ENCODE assay signal across 9 cellular contexts in the genomic region with DNA sequence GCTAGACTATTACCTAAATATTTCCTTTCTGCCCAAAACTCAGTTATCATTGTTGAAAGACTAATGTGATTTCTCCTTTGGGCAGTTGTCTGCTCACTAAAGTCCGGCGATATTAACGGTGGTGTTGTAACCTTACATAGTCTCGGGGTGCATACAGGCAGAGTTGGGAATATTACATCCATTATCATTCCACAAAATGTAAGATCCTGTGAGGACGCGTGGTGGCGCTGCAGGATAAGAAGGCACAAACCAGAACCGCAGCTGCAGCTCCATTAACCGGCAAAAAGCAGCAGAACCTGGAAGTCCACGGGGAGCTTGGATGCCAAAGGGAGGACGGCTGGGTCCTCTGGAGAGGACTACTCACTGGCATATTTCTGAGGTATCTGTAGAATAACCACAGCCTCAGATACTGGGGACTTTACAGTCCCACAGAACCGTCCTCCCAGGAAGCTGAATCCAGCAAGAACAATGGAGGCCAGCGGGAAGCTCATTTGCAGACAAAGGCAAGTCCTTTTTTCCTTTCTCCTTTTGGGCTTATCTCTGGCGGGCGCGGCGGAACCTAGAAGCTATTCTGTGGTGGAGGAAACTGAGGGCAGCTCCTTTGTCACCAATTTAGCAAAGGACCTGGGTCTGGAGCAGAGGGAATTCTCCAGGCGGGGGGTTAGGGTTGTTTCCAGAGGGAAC. TPM values are rescaled to one million over a fixed set of nuclear protein-coding genes. Genes with fewer than 3 reads are reported as not detected.
A peak's percentile ranks its signal among the peaks of the same experiment; 100 is the strongest.
DNase-seq lines count a peak whose midpoint lies in the region; ATAC-seq and TF ChIP-seq lines count a peak whose summit lies in the region.
"Not testable (repeated sequence)": the region's sequence is repeated elsewhere in the genome, so short reads cannot be mapped to it uniquely, and the experiment has no call there.
"Had no signal": no experiment of that assay in that cellular context is flagged by ENCODE, and none has a peak within 500 bp of the region (broad histone marks: within the 10 kb centered on the region; RNA-seq: fewer than 3 reads in every experiment).

A gene (plus strand): TSS at position 264 of the 684 bp plus-strand sequence. CDS start 205 bp downstream, at position 469.

- intact Hi-C loops in breast epithelium (cut with DNase I; ENCODE audit: low total_unique reads), result not testable (repeated sequence)

- not testable (repeated sequence) for H3K4me1 ChIP-seq in breast epithelium, foreskin keratinocyte

- not testable (repeated sequence) for H3K27me3 ChIP-seq in breast epithelium, foreskin keratinocyte

- DNase-seq in COR-L47 (lab: John Stamatoyannopoulos, UW) (peak; percentile 2), HT1080 (ENCODE audit: low read depth) (peak; percentile 11), NCI-H446 (lab: John Stamatoyannopoulos, UW) (peak; percentile 11 to 47), SW480 (ENCODE audit: low spot score) (peak; percentile 43), medulla oblongata (ENCODE audit: extremely low spot score) (peak; percentile 21)
- DNase-seq in breast epithelium (ENCODE audit: low spot score in 2 of 2); foreskin keratinocyte: not testable (repeated sequence)
- peak; percentile 8 for DNase-seq in stimulated activated CD4-positive, alpha-beta T cell treated with anti-CD3 and anti-CD28 coated beads, Interleukin-4, amount 100 ng/mL, for 1 hour

- H3K4me3 ChIP-seq in breast epithelium, result peak within 1 kb of the TSS in 1 of 3 donors; percentile 19

- peaks cover 66 to 93% of the 10 kb centered on the region in 2 donors for H3K9me3 ChIP-seq in breast epithelium

- not testable (repeated sequence) for TF ChIP-seq POLR2A in breast epithelium (IDR thresholded peaks at IDR 0.05)

- H3K27ac ChIP-seq in breast epithelium, foreskin keratinocyte: not testable (repeated sequence)

- not testable (repeated sequence) for H3K36me3 ChIP-seq in breast epithelium

- TF ChIP-seq CTCF in breast epithelium (IDR thresholded peaks at IDR 0.05) (peak in 2 of 3 donors; percentile 21 to 29), foreskin keratinocyte (conservative IDR thresholded peaks at IDR 0.05) (peak; percentile 26)

- ATAC-seq in foreskin keratinocyte, result not testable (repeated sequence)

RNA-seq across cellular contexts. Expression of the gene that starts here (rescaled TPM):
- total RNA-seq in HT1080 (2014; rRNA removed; shearing (Covaris generic)), result 0.06 TPM in 1 of 2 replicates, not detected in the other
- 0.10 and 0.15 TPM in 2 replicates for polyA plus RNA-seq in HT1080 (2015; cell fraction: cytosol; rRNA removed)
- 0.41 and 0.42 TPM in 2 replicates for polyA plus RNA-seq in HT1080 (2015; cell fraction: nucleus; rRNA removed)
- total RNA-seq in breast epithelium (1 to 10 TPM; 3.7 to 5.9 (median 4.8) TPM), foreskin keratinocyte (0.07 TPM in 1 of 2 replicates, not detected in the other)
- polyA plus RNA-seq in foreskin keratinocyte, result not detected in 2 replicates
- total RNA-seq: T-helper 17 cell had no signal

Comparison
In these comparisons a context has a peak if more than half of its experiments do, and no peak if none do; other contexts are left out.
1. Peak in DNase-seq in HT1080; RNA of the gene not detected or under 1 TPM.